24 cellular contexts compared by ENCODE assay signal in genomic region chr15:98927057-98927456, GRCh38.
DNase-seq lines count a peak whose midpoint lies in the region; ATAC-seq and TF ChIP-seq lines count a peak whose summit lies in the region.
"Had no signal": no experiment of that assay in that cellular context is flagged by ENCODE, and none has a peak within 500 bp of the region (broad histone marks: within the 10 kb centered on the region; RNA-seq: fewer than 3 reads in every experiment).

No MANE protein-coding gene starts in this region.

- H3K9me3 ChIP-seq in left ventricle myocardium inferior (replicated peaks): no peaks in the 10 kb centered on the region
- no peaks in the 10 kb centered on the region for H3K9me3 ChIP-seq in psoas muscle
- no peaks in the 10 kb centered on the region for H3K9me3 ChIP-seq in OCI-LY7 (ENCODE audit: low read length)
- H3K9me3 ChIP-seq: left lung, right lobe of liver, testis had no signal

- no peaks in the 10 kb centered on the region for H3K9me3 Mint-ChIP-seq in brain
- H3K9me3 Mint-ChIP-seq: activated T-helper 17 cell treated with anti-CD3 and anti-CD28 coated beads, Interleukin-2, amount 50 U/mL, for 72 hours; CD4-positive, alpha-beta T cell; natural killer cell treated with Interleukin-12 subunit alpha and Interleukin-12 subunit beta and Interleukin-15 and Interleukin-18, amount 100 ng/mL, for 72 hours had no signal

- DNase-seq in CD1c-positive myeloid dendritic cell (ENCODE audit: extremely low spot score): peak; percentile 10
- no peak for DNase-seq in left ventricle myocardium inferior
- DNase-seq in psoas muscle: no peak
- DNase-seq in DMS53 treated with DMSO at 0.1 percent for 48 hours (lab: John Stamatoyannopoulos, UW; ENCODE audit: unreplicated experiment): no peak
- DNase-seq in posterior cingulate gyrus: no peak
- DNase-seq in OCI-LY7 (ENCODE audit: low spot score): no peak
- DNase-seq: activated CD8-positive, alpha-beta memory T cell treated with anti-CD3 and anti-CD28 coated beads for 24 hours; CD4-positive, alpha-beta T cell; dorsolateral prefrontal cortex; EL; GOT3; Kasumi-1; left lung; NCI-H1694 treated with DMSO at 0.1 percent for 48 hours; NCI-H526 treated with DMSO at 0.1 percent for 48 hours; right lobe of liver; stimulated activated CD4-positive, alpha-beta T cell treated with anti-CD3 and anti-CD28 coated beads, Interleukin-4, amount 100 ng/mL, for 1 hour; stimulated activated CD8-positive, alpha-beta memory T cell treated with anti-CD3 and anti-CD28 coated beads, Interleukin-4, amount 100 ng/mL, for 48 hours; testis had no signal

- H3K9me2 ChIP-seq in OCI-LY7 (ENCODE audit: insufficient read depth, low read length): no peaks in the 10 kb centered on the region

- H2AFZ ChIP-seq in OCI-LY7 (ENCODE audit: low read length): no peak overlapping the region

- no peaks in the 10 kb centered on the region for H4K20me1 ChIP-seq in OCI-LY7 (ENCODE audit: insufficient read depth, low read length)

- intact Hi-C loops in left ventricle myocardium inferior (cut with micrococcal nuclease) (no loop called here), psoas muscle (cut with DNase I) (no loop called here), posterior cingulate gyrus (cut with DNase I) (no loop called here), OCI-LY7 (cut with micrococcal nuclease; ENCODE audit: unreplicated experiment) (no loop called here)

- WGBS in psoas muscle, 3 donors: 11 to 13% (median 12%) methylated on average over 3 of the region's 3 CpGs

- peaks cover 20% of the 10 kb centered on the region for H3K4me1 Mint-ChIP-seq in brain
- H3K4me1 Mint-ChIP-seq: activated T-helper 17 cell treated with anti-CD3 and anti-CD28 coated beads, Interleukin-2, amount 50 U/mL, for 72 hours had no signal

- POLR2A ChIA-PET in OCI-LY7 (lab: Charles Lee): no interaction called here

- no peak overlapping the region for H3K4me2 ChIP-seq in OCI-LY7 (ENCODE audit: low read length)

- H3K36me3 ChIP-seq in left ventricle myocardium inferior: peaks cover 82% of the 10 kb centered on the region
- H3K36me3 ChIP-seq in psoas muscle (ENCODE audit: insufficient read depth in 1 of 2, low read depth in 1 of 2): peaks cover 4 to 71% of the 10 kb centered on the region in 2 donors
- H3K36me3 ChIP-seq in OCI-LY7 (ENCODE audit: insufficient read depth, low read length): no peaks in the 10 kb centered on the region; the same call in 1 of the 2 replicates
- H3K36me3 ChIP-seq: right lobe of liver had no signal

- CTCF ChIA-PET in OCI-LY7 (lab: Charles Lee; ENCODE audit: unreplicated experiment): no interaction called here

- H3K27me3 ChIP-seq in left ventricle myocardium inferior (ENCODE audit: low read depth): no peaks in the 10 kb centered on the region
- no peaks in the 10 kb centered on the region for H3K27me3 ChIP-seq in psoas muscle (ENCODE audit: insufficient read depth in 3 of 3, low read length in 2 of 3)
- H3K27me3 ChIP-seq: dorsolateral prefrontal cortex, left lung, right lobe of liver, testis had no signal

- TF ChIP-seq CTCF in brain (conservative IDR thresholded peaks at IDR 0.05) (no peak), left ventricle myocardium inferior (IDR thresholded peaks at IDR 0.05; ENCODE audit: borderline replicate concordance) (no peak), psoas muscle (IDR thresholded peaks at IDR 0.05) (no peak), OCI-LY7 (conservative IDR thresholded peaks at IDR 0.05; ENCODE audit: low read length) (no peak)

- H3K4me3 ChIP-seq in left ventricle myocardium inferior: no peak overlapping the region
- no peak overlapping the region for H3K4me3 ChIP-seq in psoas muscle
- H3K4me3 ChIP-seq in OCI-LY7 (ENCODE audit: low read depth, low read length, poor library complexity, severe bottlenecking): no peak overlapping the region
- H3K4me3 ChIP-seq: dorsolateral prefrontal cortex, left lung, right lobe of liver, testis had no signal

- no peaks in the 10 kb centered on the region for H3K27me3 Mint-ChIP-seq in brain
- H3K27me3 Mint-ChIP-seq: activated T-helper 17 cell treated with anti-CD3 and anti-CD28 coated beads, Interleukin-2, amount 50 U/mL, for 72 hours; CD4-positive, alpha-beta T cell; natural killer cell treated with Interleukin-12 subunit alpha and Interleukin-12 subunit beta and Interleukin-15 and Interleukin-18, amount 100 ng/mL, for 72 hours had no signal

- H3K4me1 ChIP-seq in left ventricle myocardium inferior (peaks cover 37% of the 10 kb centered on the region), psoas muscle (peaks cover 20% of the 10 kb centered on the region), OCI-LY7 (ENCODE audit: insufficient read depth, low read length, poor library complexity, severe bottlenecking) (no peaks in the 10 kb centered on the region)
- H3K4me1 ChIP-seq: left lung, right lobe of liver had no signal

- H3K27ac ChIP-seq in left ventricle myocardium inferior (replicated peaks): peak overlapping the region; percentile 63
- H3K27ac ChIP-seq in psoas muscle: peak overlapping the region; percentile 30
- H3K27ac ChIP-seq in OCI-LY7 (ENCODE audit: low read depth, low read length, poor library complexity, severe bottlenecking): no peak overlapping the region
- H3K27ac ChIP-seq: right lobe of liver, testis had no signal

- ATAC-seq in psoas muscle: peak in 2 of 4 donors; percentile 35 to 46
- ATAC-seq in GM21786 (IDR thresholded peaks at IDR 0.05; ENCODE audit: unreplicated experiment): no peak
- ATAC-seq: activated T-helper 17 cell treated with anti-CD3 and anti-CD28 coated beads, Interleukin-2, amount 50 U/mL, for 72 hours; left lung; natural killer cell treated with Interleukin-12 subunit alpha and Interleukin-12 subunit beta and Interleukin-15 and Interleukin-18, amount 100 ng/mL, for 72 hours; Panc1 had no signal

- H3K79me2 ChIP-seq in OCI-LY7 (ENCODE audit: insufficient read depth, low read depth, low read length): no peaks in the 10 kb centered on the region

- BruUV-seq in OCI-LY7 (replicated peaks; lab: Mats Ljungman, UMichigan): no TSS peak

- peaks cover 69% of the 10 kb centered on the region for H3K36me3 Mint-ChIP-seq in brain
- H3K36me3 Mint-ChIP-seq: natural killer cell treated with Interleukin-12 subunit alpha and Interleukin-12 subunit beta and Interleukin-15 and Interleukin-18, amount 100 ng/mL, for 72 hours had no signal

- peak overlapping the region; percentile 16 to 76 (median 56) for H3K27ac Mint-ChIP-seq in brain
- H3K27ac Mint-ChIP-seq: activated T-helper 17 cell treated with anti-CD3 and anti-CD28 coated beads, Interleukin-2, amount 50 U/mL, for 72 hours; CD4-positive, alpha-beta T cell; natural killer cell treated with Interleukin-12 subunit alpha and Interleukin-12 subunit beta and Interleukin-15 and Interleukin-18, amount 100 ng/mL, for 72 hours had no signal

- no peak overlapping the region for H3K4me3 Mint-ChIP-seq in brain
- H3K4me3 Mint-ChIP-seq: activated T-helper 17 cell treated with anti-CD3 and anti-CD28 coated beads, Interleukin-2, amount 50 U/mL, for 72 hours; CD4-positive, alpha-beta T cell; natural killer cell treated with Interleukin-12 subunit alpha and Interleukin-12 subunit beta and Interleukin-15 and Interleukin-18, amount 100 ng/mL, for 72 hours had no signal
